ENCODE assay signal across 1 cellular context in the genomic region with DNA sequence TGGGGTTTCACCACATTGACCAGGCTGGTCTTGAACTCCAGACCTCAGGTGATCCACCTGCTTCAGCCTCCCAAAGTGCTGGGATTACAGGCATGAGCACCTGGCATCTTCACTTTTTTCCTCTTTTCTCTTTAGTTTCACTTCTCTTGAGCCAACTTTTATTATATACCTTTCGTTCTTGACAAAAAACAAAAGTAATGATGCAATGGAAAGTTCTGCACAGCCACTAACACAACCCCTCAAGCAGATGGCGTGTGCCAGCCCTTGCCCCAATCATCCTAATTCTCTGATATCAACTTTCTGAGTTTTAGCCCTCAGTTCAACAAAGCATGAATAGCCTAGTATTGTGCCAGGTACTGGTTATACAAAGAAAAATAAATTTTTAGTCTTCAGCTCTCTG.
TF ChIP-seq lines count a peak whose summit lies in the region.

No MANE protein-coding gene starts in this region.

TF ChIP-seq in SK-N-SH treated with all-trans-retinoic acid at 6 μM for 48 hours, 23 proteins besides CTCF, POLR2A, EP300 and RAD21 (continued from another document):
- TF ChIP-seq, protein P1, sequence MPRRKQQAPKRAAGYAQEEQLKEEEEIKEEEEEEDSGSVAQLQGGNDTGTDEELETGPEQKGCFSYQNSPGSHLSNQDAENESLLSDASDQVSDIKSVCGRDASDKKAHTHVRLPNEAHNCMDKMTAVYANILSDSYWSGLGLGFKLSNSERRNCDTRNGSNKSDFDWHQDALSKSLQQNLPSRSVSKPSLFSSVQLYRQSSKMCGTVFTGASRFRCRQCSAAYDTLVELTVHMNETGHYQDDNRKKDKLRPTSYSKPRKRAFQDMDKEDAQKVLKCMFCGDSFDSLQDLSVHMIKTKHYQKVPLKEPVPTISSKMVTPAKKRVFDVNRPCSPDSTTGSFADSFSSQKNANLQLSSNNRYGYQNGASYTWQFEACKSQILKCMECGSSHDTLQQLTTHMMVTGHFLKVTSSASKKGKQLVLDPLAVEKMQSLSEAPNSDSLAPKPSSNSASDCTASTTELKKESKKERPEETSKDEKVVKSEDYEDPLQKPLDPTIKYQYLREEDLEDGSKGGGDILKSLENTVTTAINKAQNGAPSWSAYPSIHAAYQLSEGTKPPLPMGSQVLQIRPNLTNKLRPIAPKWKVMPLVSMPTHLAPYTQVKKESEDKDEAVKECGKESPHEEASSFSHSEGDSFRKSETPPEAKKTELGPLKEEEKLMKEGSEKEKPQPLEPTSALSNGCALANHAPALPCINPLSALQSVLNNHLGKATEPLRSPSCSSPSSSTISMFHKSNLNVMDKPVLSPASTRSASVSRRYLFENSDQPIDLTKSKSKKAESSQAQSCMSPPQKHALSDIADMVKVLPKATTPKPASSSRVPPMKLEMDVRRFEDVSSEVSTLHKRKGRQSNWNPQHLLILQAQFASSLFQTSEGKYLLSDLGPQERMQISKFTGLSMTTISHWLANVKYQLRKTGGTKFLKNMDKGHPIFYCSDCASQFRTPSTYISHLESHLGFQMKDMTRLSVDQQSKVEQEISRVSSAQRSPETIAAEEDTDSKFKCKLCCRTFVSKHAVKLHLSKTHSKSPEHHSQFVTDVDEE (CRISPR knock-in tag; IDR thresholded peaks at IDR 0.05): no peak
- no peak for TF ChIP-seq ARNTL (CRISPR knock-in tag; IDR thresholded peaks at IDR 0.05; ENCODE audit: borderline replicate concordance, low read depth)
- no peak for TF ChIP-seq CSDC2 (CRISPR knock-in tag; IDR thresholded peaks at IDR 0.05)
- no peak for TF ChIP-seq ESRRG (CRISPR knock-in tag; IDR thresholded peaks at IDR 0.05)
- TF ChIP-seq, protein P2, sequence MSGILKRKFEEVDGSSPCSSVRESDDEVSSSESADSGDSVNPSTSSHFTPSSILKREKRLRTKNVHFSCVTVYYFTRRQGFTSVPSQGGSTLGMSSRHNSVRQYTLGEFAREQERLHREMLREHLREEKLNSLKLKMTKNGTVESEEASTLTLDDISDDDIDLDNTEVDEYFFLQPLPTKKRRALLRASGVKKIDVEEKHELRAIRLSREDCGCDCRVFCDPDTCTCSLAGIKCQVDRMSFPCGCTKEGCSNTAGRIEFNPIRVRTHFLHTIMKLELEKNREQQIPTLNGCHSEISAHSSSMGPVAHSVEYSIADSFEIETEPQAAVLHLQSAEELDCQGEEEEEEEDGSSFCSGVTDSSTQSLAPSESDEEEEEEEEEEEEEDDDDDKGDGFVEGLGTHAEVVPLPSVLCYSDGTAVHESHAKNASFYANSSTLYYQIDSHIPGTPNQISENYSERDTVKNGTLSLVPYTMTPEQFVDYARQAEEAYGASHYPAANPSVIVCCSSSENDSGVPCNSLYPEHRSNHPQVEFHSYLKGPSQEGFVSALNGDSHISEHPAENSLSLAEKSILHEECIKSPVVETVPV (CRISPR knock-in tag; IDR thresholded peaks at IDR 0.05): no peak
- TF ChIP-seq BACH2 (CRISPR knock-in tag; IDR thresholded peaks at IDR 0.05; ENCODE audit: borderline replicate concordance): no peak
- TF ChIP-seq ZFP30 (CRISPR knock-in tag; IDR thresholded peaks at IDR 0.05): no peak
- no peak for TF ChIP-seq GLIS3 (CRISPR knock-in tag; IDR thresholded peaks at IDR 0.05)
- no peak for TF ChIP-seq ZFP3 (CRISPR knock-in tag; IDR thresholded peaks at IDR 0.05)
- TF ChIP-seq ZNF70 (CRISPR knock-in tag; IDR thresholded peaks at IDR 0.05): no peak
- no peak for TF ChIP-seq OSR1 (CRISPR knock-in tag; IDR thresholded peaks at IDR 0.05)
TF ChIP-seq in SK-N-SH treated with all-trans-retinoic acid at 6 μM for 48 hours: peak in this region for 0.
